ENCODE assay signal across 10 cellular contexts in the genomic region with DNA sequence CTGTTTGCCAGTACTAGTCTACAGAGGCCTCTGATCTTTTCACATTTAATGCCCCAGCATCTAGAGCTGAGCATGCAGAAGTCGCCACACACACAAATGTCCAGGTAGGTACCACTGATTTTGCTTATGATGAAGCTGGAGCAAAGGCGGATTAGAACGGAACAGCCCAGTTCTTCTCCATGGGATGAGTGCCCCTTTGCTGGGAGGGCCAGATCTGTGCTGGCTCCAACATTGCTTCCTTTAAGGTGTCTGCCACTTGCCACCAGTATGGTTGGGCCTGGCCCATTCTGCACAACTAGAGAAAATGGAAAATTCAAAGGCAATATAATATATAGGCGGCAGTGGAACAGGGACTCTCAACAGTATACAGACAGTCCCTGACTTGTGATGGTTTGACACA. TPM values are rescaled to one million over a fixed set of nuclear protein-coding genes. Genes with fewer than 3 reads are reported as not detected.
DNase-seq lines count a peak whose midpoint lies in the region; ATAC-seq, FAIRE-seq and TF ChIP-seq lines count a peak whose summit lies in the region.
"Had no signal": no experiment of that assay in that cellular context is flagged by ENCODE, and none has a peak within 500 bp of the region (broad histone marks: within the 10 kb centered on the region; RNA-seq: fewer than 3 reads in every experiment).

No MANE protein-coding gene starts in this region.

- H3K27me3 ChIP-seq in right cardiac atrium (ENCODE audit: control insufficient read depth, insufficient read depth) = no peaks in the 10 kb centered on the region
- no peaks in the 10 kb centered on the region for H3K27me3 ChIP-seq in right atrium auricular region
- no peaks in the 10 kb centered on the region for H3K27me3 ChIP-seq in ascending aorta
- no peaks in the 10 kb centered on the region for H3K27me3 ChIP-seq in testis
- H3K27me3 ChIP-seq: right lobe of liver had no signal

- 93% methylated on average over 4 of the region's 4 CpGs for WGBS in right cardiac atrium
- WGBS in testis, 2 donors = 58 to 72% methylated on average over 3 to 4 of the region's 4 CpGs

- FAIRE-seq in D721Med (lab: Jason Lieb, UNC) = no peak

- no peak for ATAC-seq in right cardiac atrium
- ATAC-seq in natural killer cell = no peak
- ATAC-seq in GM18520 (IDR thresholded peaks at IDR 0.05; ENCODE audit: unreplicated experiment) = no peak
- ATAC-seq: right lobe of liver had no signal

- H3K36me3 Mint-ChIP-seq in natural killer cell = no peaks in the 10 kb centered on the region

- H3K4me1 ChIP-seq in right cardiac atrium (ENCODE audit: control insufficient read depth, insufficient read depth, low read length) = peaks cover 11% of the 10 kb centered on the region
- H3K4me1 ChIP-seq in right atrium auricular region = peaks cover 0 to 64% of the 10 kb centered on the region in 2 donors
- H3K4me1 ChIP-seq in ascending aorta = peaks cover 20 to 54% of the 10 kb centered on the region in 2 donors
- H3K4me1 ChIP-seq in testis = peaks cover 49% of the 10 kb centered on the region

- H3K27ac Mint-ChIP-seq in natural killer cell = peak overlapping the region; percentile 93 to 99

- H3K4me3 Mint-ChIP-seq in natural killer cell = peak overlapping the region; percentile 82

- TF ChIP-seq CTCF in right atrium auricular region (IDR thresholded peaks at IDR 0.05) = no peak
- no peak for TF ChIP-seq CTCF in ascending aorta (IDR thresholded peaks at IDR 0.05)
- no peak for TF ChIP-seq CTCF in natural killer cell (IDR thresholded peaks at IDR 0.05)
- TF ChIP-seq CTCF in testis (IDR thresholded peaks at IDR 0.05) = no peak
- TF ChIP-seq CTCF in D721Med (IDR thresholded peaks at IDR 0.05; ENCODE audit: insufficient read depth, missing control alignments) = no peak

- H3K9me3 ChIP-seq in right cardiac atrium (ENCODE audit: control insufficient read depth, low read length) (no peaks in the 10 kb centered on the region), right atrium auricular region (no peaks in the 10 kb centered on the region), ascending aorta (no peaks in the 10 kb centered on the region), testis (no peaks in the 10 kb centered on the region)
- H3K9me3 ChIP-seq: right lobe of liver had no signal

- H3K9me3 Mint-ChIP-seq in natural killer cell = no peaks in the 10 kb centered on the region

- intact Hi-C loops in right cardiac atrium (cut with DNase I) = no loop called here
- intact Hi-C loops in ascending aorta (cut with DNase I) = loop anchor here (5.0 kb wide), 1 partner anchor 686 kb away; no protein-coding TSS in a partner anchor
- intact Hi-C loops in natural killer cell (cut with micrococcal nuclease) = loop anchor here (5.0 kb wide), 1 partner anchor 361 kb away; a partner anchor contains a TSS
- intact Hi-C loops in testis (cut with DNase I; ENCODE audit: low total_unique reads) = no loop called here

- H3K4me3 ChIP-seq in right cardiac atrium (ENCODE audit: low read length) = no peak overlapping the region
- H3K4me3 ChIP-seq in right atrium auricular region = no peak overlapping the region
- H3K4me3 ChIP-seq in ascending aorta = peak overlapping the region; percentile 84 to 86
- H3K4me3 ChIP-seq in testis = no peak overlapping the region

- H3K27me3 Mint-ChIP-seq in natural killer cell (ENCODE audit: low read depth in 2 of 2) = no peaks in the 10 kb centered on the region

- no peak overlapping the region for H3K27ac ChIP-seq in right cardiac atrium (ENCODE audit: low read length)
- peak overlapping the region in 1 of 2 donors; percentile 99 for H3K27ac ChIP-seq in right atrium auricular region
- peak overlapping the region; percentile 97 to 98 for H3K27ac ChIP-seq in ascending aorta
- no peak overlapping the region for H3K27ac ChIP-seq in testis

- no peaks in the 10 kb centered on the region for H3K36me3 ChIP-seq in right atrium auricular region
- H3K36me3 ChIP-seq in ascending aorta = no peaks in the 10 kb centered on the region
- no peaks in the 10 kb centered on the region for H3K36me3 ChIP-seq in testis (ENCODE audit: low read depth, missing control alignments)
- H3K36me3 ChIP-seq: right lobe of liver had no signal

- DNase-seq in right cardiac atrium (peak in 2 of 3 donors; percentile 6), right atrium auricular region (ENCODE audit: low spot score) (no peak), ascending aorta (ENCODE audit: low spot score in 2 of 2) (no peak), natural killer cell (no peak), testis (no peak), D721Med (ENCODE audit: insufficient read length, low spot score) (no peak)
- no peak for DNase-seq in stimulated activated CD8-positive, alpha-beta memory T cell treated with anti-CD3 and anti-CD28 coated beads, Interleukin-4, amount 100 ng/mL, for 48 hours
- DNase-seq: activated CD4-positive, alpha-beta T cell treated with anti-CD3 and anti-CD28 coated beads, Interleukin-2, amount 50 U/mL, for 1 hour had no signal

- TF ChIP-seq POLR2A in testis (IDR thresholded peaks at IDR 0.05) = no peak

- H3K4me1 Mint-ChIP-seq in natural killer cell = peaks cover 20 to 42% of the 10 kb centered on the region in 2 donors

RNA-seq across cellular contexts. Expression of a gene that starts 2.2 kb away (rescaled TPM):
- 10 to 100 TPM; 10.5 to 11.8 (median 10.8) TPM for total RNA-seq in right cardiac atrium
- polyA plus RNA-seq in right cardiac atrium = 6.8 TPM
- 1 to 10 TPM; 3.7 to 7.7 TPM for total RNA-seq in right atrium auricular region
- 4.9 TPM for total RNA-seq in ascending aorta
- total RNA-seq in natural killer cell = 100 to 1,000 TPM in 1 of 3 donors, 10 to 100 TPM in 2; 72.3 to 108 (median 77.6) TPM
- total RNA-seq in testis = 10 to 100 TPM; 46.3 to 67.7 TPM
- polyA plus RNA-seq in testis (ENCODE audit: insufficient read depth, low read depth, low replicate concordance) = 27.9 TPM

Comparison
In these comparisons a context has a peak if more than half of its experiments do, and no peak if none do; other contexts are left out.
1. DNase-seq: peak in right cardiac atrium (2 of 3); none in right atrium auricular region (single experiment), ascending aorta (0 of 2), natural killer cell (single experiment), testis (single experiment), D721Med (single experiment) and stimulated activated CD8-positive, alpha-beta memory T cell treated with anti-CD3 and anti-CD28 coated beads, Interleukin-4, amount 100 ng/mL, for 48 hours (single experiment).
2. H3K27ac ChIP-seq: peak in ascending aorta (2 of 2); none in right cardiac atrium (single experiment) and testis (0 of 2).
3. H3K4me3 ChIP-seq: peak in ascending aorta (2 of 2); none in right cardiac atrium (single experiment), right atrium auricular region (0 of 2) and testis (0 of 2).
4. intact Hi-C loops: an anchor here in ascending aorta (5.0 kb wide) and natural killer cell (5.0 kb wide); none called in right cardiac atrium and testis.